Comparison of ENCODE assay signal across 17 cellular contexts in genomic region chr7:151714201-151714600, GRCh38.
A peak's percentile ranks its signal among the peaks of the same experiment; 100 is the strongest.
DNase-seq lines count a peak whose midpoint lies in the region; ATAC-seq, FAIRE-seq and TF ChIP-seq lines count a peak whose summit lies in the region.
"Had no signal": no experiment of that assay in that cellular context is flagged by ENCODE, and none has a peak within 500 bp of the region (broad histone marks: within the 10 kb centered on the region; RNA-seq: fewer than 3 reads in every experiment).

No MANE protein-coding gene starts in this region.

- H2BK5ac ChIP-seq in mesenchymal stem cell (ENCODE audit: low read depth, low read length, poor library complexity, severe bottlenecking) = no peak overlapping the region

- H3K9ac ChIP-seq in HepG2 (ENCODE audit: insufficient read depth, low read depth, low read length) (no peak overlapping the region), K562 (ENCODE audit: insufficient read depth in 1 of 2, low read depth in 2 of 2, low read length in 2 of 2) (no peak overlapping the region), mesenchymal stem cell (ENCODE audit: low read length) (no peak overlapping the region)

- TF ChIP-seq EP300 in HepG2 (IDR thresholded peaks at IDR 0.05; ENCODE audit: low read depth in 2 of 2, low read length in 2 of 2) (no peak), HepG2 (CRISPR knock-in tag; IDR thresholded peaks at IDR 0.05; ENCODE audit: borderline replicate concordance) (no peak), K562 (IDR thresholded peaks at IDR 0.05; ENCODE audit: low read length) (no peak)

- H3K4ac ChIP-seq in mesenchymal stem cell (ENCODE audit: low read depth in 1 of 2, low read length in 2 of 2) = no peak overlapping the region

- H2BK12ac ChIP-seq in mesenchymal stem cell (ENCODE audit: low read length in 2 of 2) = no peak overlapping the region

- no peak for TF ChIP-seq RAD21 in HepG2 (CRISPR knock-in tag; IDR thresholded peaks at IDR 0.05)
- TF ChIP-seq RAD21 in K562 (CRISPR knock-in tag; conservative IDR thresholded peaks at IDR 0.05 in 1 of 2, IDR thresholded peaks at IDR 0.05 in 1 of 2) = no peak

- no peaks in the 10 kb centered on the region for H3K9me1 ChIP-seq in K562 (ENCODE audit: control insufficient read depth, insufficient read depth, low read length)

- H3K4me2 ChIP-seq in HepG2 (ENCODE audit: low read depth, low read length) (no peak overlapping the region), K562 (ENCODE audit: insufficient read depth, low read length) (no peak overlapping the region), mesenchymal stem cell (ENCODE audit: low read length, poor library complexity, severe bottlenecking) (no peak overlapping the region)

- H4K8ac ChIP-seq in mesenchymal stem cell (ENCODE audit: low read length) = no peak overlapping the region

- H4K20me1 ChIP-seq in HepG2 (ENCODE audit: insufficient read depth, low read length) (no peaks in the 10 kb centered on the region), K562 (replicated peaks; ENCODE audit: control insufficient read depth, insufficient read depth, low read length) (no peaks in the 10 kb centered on the region)

- H2BK120ac ChIP-seq in mesenchymal stem cell (ENCODE audit: low read depth, low read length) = no peak overlapping the region

- H3K79me2 ChIP-seq in HepG2 (ENCODE audit: insufficient read depth, low read length) (no peaks in the 10 kb centered on the region), K562 (ENCODE audit: control insufficient read depth, insufficient read depth, low read length) (no peaks in the 10 kb centered on the region)

- no peaks in the 10 kb centered on the region for H3K9me3 ChIP-seq in right lobe of liver
- H3K9me3 ChIP-seq in HepG2 (ENCODE audit: low read length) = no peaks in the 10 kb centered on the region
- H3K9me3 ChIP-seq in K562 (replicated peaks; ENCODE audit: control insufficient read depth, insufficient read depth, low read depth, low read length) = peaks cover 5% of the 10 kb centered on the region
- H3K9me3 ChIP-seq in mesenchymal stem cell (ENCODE audit: control insufficient read depth, low read length) = no peaks in the 10 kb centered on the region
- H3K9me3 ChIP-seq: BE2C, HAP-1 had no signal

- 96% methylated on average over 11 of the region's 24 CpGs for WGBS in right lobe of liver (ENCODE audit: insufficient coverage, low coverage, low lambda C conversion rate, missing lambda C conversion rate)
- 89% methylated on average over 24 of the region's 24 CpGs for WGBS in HepG2 (ENCODE audit: low lambda C conversion rate)
- 6% methylated on average over 24 of the region's 24 CpGs for WGBS in K562 (ENCODE audit: insufficient coverage, low coverage, missing lambda C conversion rate)
- WGBS in mesenchymal stem cell = 78% methylated on average over 21 of the region's 24 CpGs

- no peak overlapping the region for H3K18ac ChIP-seq in mesenchymal stem cell (ENCODE audit: low read depth in 1 of 2, low read length in 2 of 2)

- in situ Hi-C loops in HepG2 (cut with HindIII; ENCODE audit: extremely low pct_ligation_motif_present, low pct_unique_long_range_greater_than_20kb) (no loop called here), K562 (cut with MboI) (no loop called here)

- TF ChIP-seq CTCF in right lobe of liver (IDR thresholded peaks at IDR 0.05) (no peak), HepG2 (CRISPR knock-in tag; IDR thresholded peaks at IDR 0.05) (no peak), K562 (IDR thresholded peaks at IDR 0.05 in 2 of 3, conservative IDR thresholded peaks at IDR 0.05 in 1 of 3; ENCODE audit: insufficient read depth in 2 of 3, low read depth in 1 of 3, low read length in 3 of 3) (no peak)

- H3K4me1 ChIP-seq in right lobe of liver = peaks cover 0 to 69% (median 31%) of the 10 kb centered on the region in 4 donors
- H3K4me1 ChIP-seq in HepG2 (ENCODE audit: insufficient read depth, low read length) = no peaks in the 10 kb centered on the region; the same call in 1 of the 2 replicates
- peaks cover 0 to 4% of the 10 kb centered on the region in 2 experiments; a peak in 1 of 5 replicates for H3K4me1 ChIP-seq in K562 (replicated peaks in 1 of 2; ENCODE audit: control insufficient read depth in 2 of 2, insufficient read depth in 2 of 2, low read length in 2 of 2)
- peaks cover 29% of the 10 kb centered on the region for H3K4me1 ChIP-seq in mesenchymal stem cell (ENCODE audit: control insufficient read depth, insufficient read depth, low read depth, low read length)
- H3K4me1 ChIP-seq: BE2C, HAP-1 had no signal

- H3K23ac ChIP-seq in mesenchymal stem cell (ENCODE audit: low read length in 2 of 2) = no peak overlapping the region

- no peaks in the 10 kb centered on the region for H3K79me1 ChIP-seq in mesenchymal stem cell (replicated peaks; ENCODE audit: low read length, poor library complexity, severe bottlenecking)

- intact Hi-C loops in right lobe of liver (cut with DNase I) = no loop called here
- intact Hi-C loops in HepG2 (cut with micrococcal nuclease; ENCODE audit: unreplicated experiment) = no loop called here
- intact Hi-C loops in K562 (cut with micrococcal nuclease) = no loop called here

- peak overlapping the region; percentile 58 for H4K91ac ChIP-seq in mesenchymal stem cell (ENCODE audit: low read length)

- no peak overlapping the region for H3K14ac ChIP-seq in mesenchymal stem cell (ENCODE audit: low read length in 2 of 2)

- DNase-seq in right lobe of liver (peak in 1 of 3 donors; percentile 48), HepG2 (ENCODE audit: low spot score) (no peak), K562 (ENCODE audit: extremely low read depth in 1 of 4, low spot score in 3 of 4) (no peak), mesenchymal stem cell (no peak), COR-L47 (lab: John Stamatoyannopoulos, UW) (no peak), DMS79 treated with DMSO at 0.1 percent for 48 hours (lab: John Stamatoyannopoulos, UW) (no peak)
- DNase-seq: ACHN; BE2C; CD4-positive, alpha-beta T cell; DMS153; DMS79; GF-D8; KG1 had no signal

- H3K27ac ChIP-seq in right lobe of liver = peak overlapping the region in 2 of 3 donors; percentile 68 to 95
- no peak overlapping the region for H3K27ac ChIP-seq in HepG2 (ENCODE audit: extremely low read length, insufficient read depth, low read length)
- no peak overlapping the region for H3K27ac ChIP-seq in K562 (ENCODE audit: extremely low read depth, low read depth, low read length)
- no peak overlapping the region for H3K27ac ChIP-seq in mesenchymal stem cell (ENCODE audit: low read length, poor library complexity, severe bottlenecking)
- H3K27ac ChIP-seq: C4-2B had no signal

- H2BK15ac ChIP-seq in mesenchymal stem cell (ENCODE audit: low read depth, poor library complexity, severe bottlenecking) = no peak overlapping the region

- no peaks in the 10 kb centered on the region for H3K27me3 ChIP-seq in right lobe of liver
- no peaks in the 10 kb centered on the region for H3K27me3 ChIP-seq in HepG2 (ENCODE audit: control insufficient read depth in 1 of 2, insufficient read depth in 2 of 2, low read length in 2 of 2)
- H3K27me3 ChIP-seq in K562 (ENCODE audit: control insufficient read depth in 2 of 2, insufficient read depth in 2 of 2, low read length in 2 of 2) = peaks cover 44 to 86% of the 10 kb centered on the region in 2 experiments
- H3K27me3 ChIP-seq in mesenchymal stem cell (ENCODE audit: control insufficient read depth in 1 of 2, insufficient read depth in 1 of 2, low read length in 2 of 2) = no peaks in the 10 kb centered on the region
- H3K27me3 ChIP-seq: BE2C had no signal

- CTCF ChIA-PET in HepG2 (lab: Yijun Ruan, JAX; ENCODE audit: low intra/inter-chr PET ratio, low total read pairs) (no interaction called here), K562 (lab: Yijun Ruan, JAX; ENCODE audit: low intra/inter-chr PET ratio) (no interaction called here)

- H2AFZ ChIP-seq in HepG2 (ENCODE audit: low read length) (no peak overlapping the region), K562 (ENCODE audit: low read depth, low read length) (no peak overlapping the region), mesenchymal stem cell (ENCODE audit: low read depth, low read length) (no peak overlapping the region)

- ATAC-seq in right lobe of liver = no peak
- no peak for ATAC-seq in HepG2
- ATAC-seq in K562 = no peak
- no peak for ATAC-seq in GM21528 (IDR thresholded peaks at IDR 0.05; ENCODE audit: low FRiP score, unreplicated experiment)

- H2AK5ac ChIP-seq in mesenchymal stem cell (ENCODE audit: low read length, severe bottlenecking) = peak overlapping the region; percentile 53

- no TSS peak for BruUV-seq in HepG2 (replicated peaks; lab: Mats Ljungman, UMichigan)
- BruUV-seq in K562 (replicated peaks; lab: Mats Ljungman, UMichigan) = no TSS peak

- FAIRE-seq in HepG2 (lab: Jason Lieb, UNC) = no peak
- no peak for FAIRE-seq in K562 (lab: Jason Lieb, UNC)
- FAIRE-seq: A204.1 had no signal

- no peak overlapping the region for H3K4me3 ChIP-seq in right lobe of liver
- H3K4me3 ChIP-seq in HepG2 (replicated peaks in 1 of 3; ENCODE audit: insufficient read depth in 1 of 3, low read depth in 2 of 3, low read length in 3 of 3) = no peak overlapping the region
- no peak overlapping the region for H3K4me3 ChIP-seq in K562
- no peak overlapping the region for H3K4me3 ChIP-seq in mesenchymal stem cell (ENCODE audit: insufficient read depth in 1 of 2, low read depth in 1 of 2, low read length in 2 of 2)
- H3K4me3 ChIP-seq: HAP-1 had no signal

- TF ChIP-seq POLR2A in right lobe of liver (IDR thresholded peaks at IDR 0.05) (no peak), HepG2 (IDR thresholded peaks at IDR 0.05; ENCODE audit: insufficient read depth in 1 of 2, low read depth in 2 of 2, low read length in 2 of 2) (no peak), K562 (conservative IDR thresholded peaks at IDR 0.05) (no peak)

- POLR2A ChIA-PET in HepG2 (lab: Yijun Ruan, JAX) (no interaction called here), K562 (lab: Yijun Ruan, JAX) (interaction anchor here (0.6 kb wide), 1 partner anchor 43 kb away, joined by 3 read pairs; no protein-coding TSS in a partner anchor)

- H3K36me3 ChIP-seq in right lobe of liver (no peaks in the 10 kb centered on the region), HepG2 (replicated peaks in 1 of 2; ENCODE audit: control insufficient read depth in 1 of 2, insufficient read depth in 2 of 2, low read length in 2 of 2) (no peaks in the 10 kb centered on the region), K562 (ENCODE audit: control insufficient read depth, insufficient read depth, low read length) (no peaks in the 10 kb centered on the region), mesenchymal stem cell (ENCODE audit: control insufficient read depth in 1 of 2, insufficient read depth in 2 of 2, low read depth in 1 of 2, low read length in 2 of 2) (no peaks in the 10 kb centered on the region)
- H3K36me3 ChIP-seq: BE2C, HAP-1 had no signal

TF ChIP-seq in K562, 482 proteins besides CTCF, POLR2A, EP300 and RAD21:
- TF ChIP-seq ZNF263 (CRISPR knock-in tag; IDR thresholded peaks at IDR 0.05; ENCODE audit: borderline replicate concordance) (peak; percentile 73), ZSCAN32 (CRISPR knock-in tag; IDR thresholded peaks at IDR 0.05) (no peak)

Comparison
In these comparisons a context has a peak if more than half of its experiments do, and no peak if none do; other contexts are left out.
1. H3K27ac ChIP-seq: peak in right lobe of liver (2 of 3); none in HepG2 (single experiment), K562 (single experiment) and mesenchymal stem cell (single experiment).